ENCODE assay signal across 1 cellular context in the genomic region with DNA sequence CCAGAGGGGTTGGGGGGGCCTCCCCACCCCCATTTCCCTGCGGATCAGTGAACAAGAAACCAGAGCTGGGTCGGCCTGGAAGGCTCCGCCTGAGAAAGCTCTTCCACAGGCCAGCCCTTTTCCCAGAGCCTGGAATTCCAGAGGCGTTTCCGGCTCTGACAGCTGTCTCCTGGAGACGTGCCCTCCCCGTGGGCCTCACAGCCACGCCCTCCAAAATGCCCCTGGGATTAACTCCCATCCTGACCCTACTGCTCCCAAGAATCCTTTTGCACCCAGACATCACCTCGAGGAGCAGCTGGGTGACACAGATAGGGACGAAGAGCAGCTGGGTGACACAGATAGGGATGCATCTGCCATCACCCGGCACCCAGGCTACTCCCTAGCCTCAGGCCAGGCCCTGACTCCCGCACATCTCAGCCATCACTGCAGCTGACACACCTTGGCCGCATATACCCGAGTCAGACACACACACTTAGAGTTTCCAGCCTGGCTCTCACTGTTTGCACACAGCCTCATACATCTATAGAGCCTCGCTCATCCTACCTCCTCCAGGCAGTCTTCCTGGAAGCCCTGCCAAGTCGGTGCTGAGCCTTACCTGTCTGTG.
TF ChIP-seq lines count a peak whose summit lies in the region.

No MANE protein-coding gene starts in this region.

TF ChIP-seq in HepG2, 621 proteins besides CTCF, POLR2A, EP300 and RAD21 (continues in another document):
- TF ChIP-seq PITX1 (CRISPR knock-in tag; IDR thresholded peaks at IDR 0.05) (peak; percentile 65; the same call in 1 of the 2 replicates), RCOR2 (CRISPR knock-in tag; IDR thresholded peaks at IDR 0.05) (no peak), ARID5B (CRISPR knock-in tag; IDR thresholded peaks at IDR 0.05) (0 out of 2 replicates have a peak, but pooled peaks have one; percentile 8), ZNF747 (CRISPR knock-in tag; IDR thresholded peaks at IDR 0.05; ENCODE audit: borderline replicate concordance) (no peak), ZNF670 (CRISPR knock-in tag; IDR thresholded peaks at IDR 0.05; ENCODE audit: borderline replicate concordance) (no peak), GABPA (IDR thresholded peaks at IDR 0.05; ENCODE audit: low read depth, low read length) (no peak), GABPA (CRISPR knock-in tag; IDR thresholded peaks at IDR 0.05; ENCODE audit: low read depth) (peak; percentile 44), ZFP36 (IDR thresholded peaks at IDR 0.05; ENCODE audit: borderline replicate concordance, low read depth, low read length, partially characterized antibody) (peak; percentile 50), MED1 (CRISPR knock-in tag; IDR thresholded peaks at IDR 0.05) (no peak), ZNF687 (CRISPR knock-in tag; IDR thresholded peaks at IDR 0.05) (peak; percentile 47), ZNF354B (CRISPR knock-in tag; IDR thresholded peaks at IDR 0.05) (no peak), ELF3 (CRISPR knock-in tag; IDR thresholded peaks at IDR 0.05) (peak; percentile 42; the same call in 1 of the 2 replicates), TMF1 (CRISPR knock-in tag; IDR thresholded peaks at IDR 0.05; ENCODE audit: low read depth) (0 out of 2 replicates have a peak, but pooled peaks have one; percentile 43), SAP130 (CRISPR knock-in tag; IDR thresholded peaks at IDR 0.05; ENCODE audit: low read depth) (peak; percentile 45; the same call in 1 of the 2 replicates), ETV5 (CRISPR knock-in tag; IDR thresholded peaks at IDR 0.05; ENCODE audit: borderline replicate concordance) (peak; percentile 77), SIX4 (CRISPR knock-in tag; IDR thresholded peaks at IDR 0.05) (no peak), ZNF317 (CRISPR knock-in tag; IDR thresholded peaks at IDR 0.05) (0 out of 2 replicates have a peak, but pooled peaks have one; percentile 33), UBTF (CRISPR knock-in tag; IDR thresholded peaks at IDR 0.05) (peak; percentile 59), EZH2 (conservative IDR thresholded peaks at IDR 0.05; ENCODE audit: low read depth, low read length) (no peak), SRF (IDR thresholded peaks at IDR 0.05; ENCODE audit: low read depth, low read length) (no peak), TFAP4 (IDR thresholded peaks at IDR 0.05; ENCODE audit: borderline replicate concordance, low read depth) (peak; percentile 79; the same call in 1 of the 2 replicates), ZNF772 (CRISPR knock-in tag; IDR thresholded peaks at IDR 0.05) (no peak), SP5 (CRISPR knock-in tag; IDR thresholded peaks at IDR 0.05; ENCODE audit: borderline replicate concordance, low read depth) (peak; percentile 63), SP4 (CRISPR knock-in tag; IDR thresholded peaks at IDR 0.05) (peak; percentile 32; the same call in 1 of the 2 replicates), PAXIP1 (CRISPR knock-in tag; conservative IDR thresholded peaks at IDR 0.05) (peak; percentile 37; the same call in 1 of the 2 replicates), ZFX (CRISPR knock-in tag; IDR thresholded peaks at IDR 0.05; ENCODE audit: low read depth) (peak; percentile 20; the same call in 1 of the 2 replicates), SOX6 (IDR thresholded peaks at IDR 0.05) (no peak), SOX6 (CRISPR knock-in tag; IDR thresholded peaks at IDR 0.05) (peak; percentile 19; the same call in 1 of the 2 replicates), ZBTB21 (CRISPR knock-in tag; IDR thresholded peaks at IDR 0.05) (no peak), PCBP2 (optimal IDR thresholded peaks at IDR 0.05; ENCODE audit: low read depth, low read length, poor library complexity, severe bottlenecking) (no peak), ARID2 (CRISPR knock-in tag; IDR thresholded peaks at IDR 0.05; ENCODE audit: borderline replicate concordance) (0 out of 2 replicates have a peak, but pooled peaks have one; percentile 30), HDAC1 (CRISPR knock-in tag; IDR thresholded peaks at IDR 0.05) (peak; percentile 55; the same call in 1 of the 2 replicates), HIVEP1 (CRISPR knock-in tag; IDR thresholded peaks at IDR 0.05) (peak; percentile 49; the same call in 1 of the 2 replicates), ZNF605 (CRISPR knock-in tag; IDR thresholded peaks at IDR 0.05) (0 out of 2 replicates have a peak, but pooled peaks have one; percentile 29)
- TF ChIP-seq, protein P1, sequence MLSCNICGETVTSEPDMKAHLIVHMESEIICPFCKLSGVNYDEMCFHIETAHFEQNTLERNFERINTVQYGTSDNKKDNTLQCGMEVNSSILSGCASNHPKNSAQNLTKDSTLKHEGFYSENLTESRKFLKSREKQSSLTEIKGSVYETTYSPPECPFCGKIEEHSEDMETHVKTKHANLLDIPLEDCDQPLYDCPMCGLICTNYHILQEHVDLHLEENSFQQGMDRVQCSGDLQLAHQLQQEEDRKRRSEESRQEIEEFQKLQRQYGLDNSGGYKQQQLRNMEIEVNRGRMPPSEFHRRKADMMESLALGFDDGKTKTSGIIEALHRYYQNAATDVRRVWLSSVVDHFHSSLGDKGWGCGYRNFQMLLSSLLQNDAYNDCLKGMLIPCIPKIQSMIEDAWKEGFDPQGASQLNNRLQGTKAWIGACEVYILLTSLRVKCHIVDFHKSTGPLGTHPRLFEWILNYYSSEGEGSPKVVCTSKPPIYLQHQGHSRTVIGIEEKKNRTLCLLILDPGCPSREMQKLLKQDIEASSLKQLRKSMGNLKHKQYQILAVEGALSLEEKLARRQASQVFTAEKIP (CRISPR knock-in tag; IDR thresholded peaks at IDR 0.05; ENCODE audit: borderline replicate concordance): no peak
- TF ChIP-seq, protein P2, sequence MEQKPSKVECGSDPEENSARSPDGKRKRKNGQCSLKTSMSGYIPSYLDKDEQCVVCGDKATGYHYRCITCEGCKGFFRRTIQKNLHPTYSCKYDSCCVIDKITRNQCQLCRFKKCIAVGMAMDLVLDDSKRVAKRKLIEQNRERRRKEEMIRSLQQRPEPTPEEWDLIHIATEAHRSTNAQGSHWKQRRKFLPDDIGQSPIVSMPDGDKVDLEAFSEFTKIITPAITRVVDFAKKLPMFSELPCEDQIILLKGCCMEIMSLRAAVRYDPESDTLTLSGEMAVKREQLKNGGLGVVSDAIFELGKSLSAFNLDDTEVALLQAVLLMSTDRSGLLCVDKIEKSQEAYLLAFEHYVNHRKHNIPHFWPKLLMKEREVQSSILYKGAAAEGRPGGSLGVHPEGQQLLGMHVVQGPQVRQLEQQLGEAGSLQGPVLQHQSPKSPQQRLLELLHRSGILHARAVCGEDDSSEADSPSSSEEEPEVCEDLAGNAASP (CRISPR knock-in tag; IDR thresholded peaks at IDR 0.05; ENCODE audit: borderline replicate concordance): no peak
